Comparison of ENCODE assay signal across 2 cellular contexts in genomic region chr22:44819966-44820631, GRCh38.
TF ChIP-seq lines count a peak whose summit lies in the region.

No MANE protein-coding gene starts in this region.

TF ChIP-seq in SK-N-SH treated with all-trans-retinoic acid at 6 μM for 48 hours, 23 proteins besides CTCF, POLR2A, EP300 and RAD21 (continued from another document):
- TF ChIP-seq PPARA (CRISPR knock-in tag; IDR thresholded peaks at IDR 0.05; ENCODE audit: borderline replicate concordance) (no peak), ZNF70 (CRISPR knock-in tag; IDR thresholded peaks at IDR 0.05) (no peak), TOX (CRISPR knock-in tag; IDR thresholded peaks at IDR 0.05; ENCODE audit: borderline replicate concordance) (no peak), ZNF8 (CRISPR knock-in tag; IDR thresholded peaks at IDR 0.05) (no peak)

TF ChIP-seq in SK-N-SH, 30 proteins besides CTCF, POLR2A, EP300 and RAD21:
- TF ChIP-seq REST (IDR thresholded peaks at IDR 0.05; ENCODE audit: low read depth, low read length) = no peak
- TF ChIP-seq RCOR1 (IDR thresholded peaks at IDR 0.05; ENCODE audit: low read length) = no peak
- no peak for TF ChIP-seq ELF1 (IDR thresholded peaks at IDR 0.05)
- TF ChIP-seq, protein P1, sequence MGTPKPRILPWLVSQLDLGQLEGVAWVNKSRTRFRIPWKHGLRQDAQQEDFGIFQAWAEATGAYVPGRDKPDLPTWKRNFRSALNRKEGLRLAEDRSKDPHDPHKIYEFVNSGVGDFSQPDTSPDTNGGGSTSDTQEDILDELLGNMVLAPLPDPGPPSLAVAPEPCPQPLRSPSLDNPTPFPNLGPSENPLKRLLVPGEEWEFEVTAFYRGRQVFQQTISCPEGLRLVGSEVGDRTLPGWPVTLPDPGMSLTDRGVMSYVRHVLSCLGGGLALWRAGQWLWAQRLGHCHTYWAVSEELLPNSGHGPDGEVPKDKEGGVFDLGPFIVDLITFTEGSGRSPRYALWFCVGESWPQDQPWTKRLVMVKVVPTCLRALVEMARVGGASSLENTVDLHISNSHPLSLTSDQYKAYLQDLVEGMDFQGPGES (IDR thresholded peaks at IDR 0.05; ENCODE audit: low read depth, low read length) = no peak
- TF ChIP-seq TEAD4 (IDR thresholded peaks at IDR 0.05; ENCODE audit: borderline replicate concordance, insufficient read depth) = no peak
- no peak for TF ChIP-seq FOSL2 (IDR thresholded peaks at IDR 0.05; ENCODE audit: borderline replicate concordance, low read depth)
- TF ChIP-seq, protein P2, sequence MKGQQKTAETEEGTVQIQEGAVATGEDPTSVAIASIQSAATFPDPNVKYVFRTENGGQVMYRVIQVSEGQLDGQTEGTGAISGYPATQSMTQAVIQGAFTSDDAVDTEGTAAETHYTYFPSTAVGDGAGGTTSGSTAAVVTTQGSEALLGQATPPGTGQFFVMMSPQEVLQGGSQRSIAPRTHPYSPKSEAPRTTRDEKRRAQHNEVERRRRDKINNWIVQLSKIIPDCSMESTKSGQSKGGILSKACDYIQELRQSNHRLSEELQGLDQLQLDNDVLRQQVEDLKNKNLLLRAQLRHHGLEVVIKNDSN (IDR thresholded peaks at IDR 0.05; ENCODE audit: borderline replicate concordance, low read depth) = no peak
- no peak for TF ChIP-seq RFX5 (IDR thresholded peaks at IDR 0.05; ENCODE audit: low read length)
- no peak for TF ChIP-seq NRF1 (IDR thresholded peaks at IDR 0.05; ENCODE audit: low read depth, low read length)
- no peak for TF ChIP-seq MXI1 (IDR thresholded peaks at IDR 0.05; ENCODE audit: low read depth, low read length)
- TF ChIP-seq YY1 (IDR thresholded peaks at IDR 0.05; ENCODE audit: low read depth) = no peak
- TF ChIP-seq GABPA (IDR thresholded peaks at IDR 0.05; ENCODE audit: low read depth) = no peak
- no peak for TF ChIP-seq PBX3 (IDR thresholded peaks at IDR 0.05)
- no peak for TF ChIP-seq MEF2A (IDR thresholded peaks at IDR 0.05; ENCODE audit: borderline replicate concordance, low read depth)
- no peak for TF ChIP-seq JUND (IDR thresholded peaks at IDR 0.05)
- no peak for TF ChIP-seq FOXJ3 (CRISPR knock-in tag; IDR thresholded peaks at IDR 0.05)
